In genomic region chr11:17386331-17387084, GRCh38 we compare ENCODE assay signal across 1 cellular context.
A peak's percentile ranks its signal among the peaks of the same experiment; 100 is the strongest.
TF ChIP-seq lines count a peak whose summit lies in the region.

No MANE protein-coding gene starts in this region.

TF ChIP-seq in K562, 482 proteins besides CTCF, POLR2A, EP300 and RAD21 (continued from another document):
- TF ChIP-seq MGA (IDR thresholded peaks at IDR 0.05) (peak; percentile 63), TEAD4 (IDR thresholded peaks at IDR 0.05; ENCODE audit: low read length) (no peak), TEAD4 (CRISPR knock-in tag; IDR thresholded peaks at IDR 0.05; ENCODE audit: borderline replicate concordance) (peak; percentile 67; the same call in 1 of the 2 replicates), MYC (IDR thresholded peaks at IDR 0.05; ENCODE audit: low read depth, low read length) (peak; percentile 57; the same call in 1 of the 2 replicates), MYC (CRISPR knock-in tag; IDR thresholded peaks at IDR 0.05; ENCODE audit: borderline replicate concordance, low read depth) (no peak), CXXC5 (CRISPR knock-in tag; IDR thresholded peaks at IDR 0.05) (no peak)
TF ChIP-seq in K562: peak in this region for 25.
